ENCODE assay signal across 19 cellular contexts in genomic region chr18:53991202-53991601, GRCh38.
DNase-seq lines count a peak whose midpoint lies in the region; ATAC-seq, FAIRE-seq and TF ChIP-seq lines count a peak whose summit lies in the region.
"Had no signal": no experiment of that assay in that cellular context is flagged by ENCODE, and none has a peak within 500 bp of the region (broad histone marks: within the 10 kb centered on the region; RNA-seq: fewer than 3 reads in every experiment).

No MANE protein-coding gene starts in this region.

- TF ChIP-seq EP300 in HepG2 (IDR thresholded peaks at IDR 0.05; ENCODE audit: low read depth in 2 of 2, low read length in 2 of 2): no peak
- no peak for TF ChIP-seq EP300 in HepG2 (CRISPR knock-in tag; IDR thresholded peaks at IDR 0.05; ENCODE audit: borderline replicate concordance)

- BruUV-seq in HepG2 (replicated peaks; lab: Mats Ljungman, UMichigan): no TSS peak

- H3K27ac Mint-ChIP-seq in astrocyte (ENCODE audit: unreplicated experiment): peak overlapping the region; percentile 13
- H3K27ac Mint-ChIP-seq: activated CD8-positive, alpha-beta T cell treated with anti-CD3 and anti-CD28 coated beads, Interleukin-2, amount 10 ng/mL, durations not matched to agents 7 days and 5 days had no signal

- H3K79me2 ChIP-seq in HepG2 (ENCODE audit: insufficient read depth, low read length) (no peaks in the 10 kb centered on the region), astrocyte (ENCODE audit: insufficient read depth, low read length) (no peaks in the 10 kb centered on the region), hepatocyte (no peaks in the 10 kb centered on the region)

- H3K4me2 ChIP-seq in HepG2 (ENCODE audit: low read depth, low read length) (no peak overlapping the region), astrocyte (ENCODE audit: low read length) (peak overlapping the region; percentile 28), hepatocyte (no peak overlapping the region)
- H3K4me2 ChIP-seq: KMS-11 had no signal

- intact Hi-C loops in HepG2 (cut with micrococcal nuclease; ENCODE audit: unreplicated experiment) (no loop called here), right lobe of liver (cut with DNase I) (no loop called here), upper lobe of right lung (cut with DNase I) (no loop called here)

- POLR2A ChIA-PET in HepG2 (lab: Yijun Ruan, JAX): no interaction called here

- H3K9me3 ChIP-seq in HepG2 (ENCODE audit: low read length) (no peaks in the 10 kb centered on the region), right lobe of liver (no peaks in the 10 kb centered on the region), astrocyte (ENCODE audit: insufficient read depth, low read depth, low read length) (no peaks in the 10 kb centered on the region), hepatocyte (ENCODE audit: low read depth) (no peaks in the 10 kb centered on the region), upper lobe of right lung (no peaks in the 10 kb centered on the region)

- H3K4me1 ChIP-seq in HepG2 (ENCODE audit: insufficient read depth, low read length): no peaks in the 10 kb centered on the region
- no peaks in the 10 kb centered on the region for H3K4me1 ChIP-seq in right lobe of liver
- H3K4me1 ChIP-seq in astrocyte (ENCODE audit: insufficient read depth, low read length): no peaks in the 10 kb centered on the region
- H3K4me1 ChIP-seq in hepatocyte (ENCODE audit: insufficient read depth): no peaks in the 10 kb centered on the region
- H3K4me1 ChIP-seq in upper lobe of right lung: no peaks in the 10 kb centered on the region

- H3K27me3 ChIP-seq in HepG2 (ENCODE audit: control insufficient read depth in 1 of 2, insufficient read depth in 2 of 2, low read length in 2 of 2) (no peaks in the 10 kb centered on the region), right lobe of liver (no peaks in the 10 kb centered on the region), astrocyte (ENCODE audit: insufficient read depth, low read length) (no peaks in the 10 kb centered on the region), hepatocyte (no peaks in the 10 kb centered on the region), upper lobe of right lung (no peaks in the 10 kb centered on the region)

- no peak for TF ChIP-seq RAD21 in HepG2 (CRISPR knock-in tag; IDR thresholded peaks at IDR 0.05)

- H3K9ac ChIP-seq in HepG2 (ENCODE audit: insufficient read depth, low read depth, low read length) (no peak overlapping the region), astrocyte (ENCODE audit: low read length) (no peak overlapping the region)
- H3K9ac ChIP-seq: KMS-11 had no signal

- H2AFZ ChIP-seq in HepG2 (ENCODE audit: low read length): no peak overlapping the region
- H2AFZ ChIP-seq in astrocyte (ENCODE audit: low read depth, low read length): no peak overlapping the region
- H2AFZ ChIP-seq in hepatocyte: no peak overlapping the region

- no peaks in the 10 kb centered on the region for H3K27me3 Mint-ChIP-seq in astrocyte (ENCODE audit: low read depth, unreplicated experiment)

- CTCF ChIA-PET in HepG2 (lab: Yijun Ruan, JAX; ENCODE audit: low intra/inter-chr PET ratio, low total read pairs): no interaction called here

- no peak overlapping the region for H3K27ac ChIP-seq in HepG2 (ENCODE audit: extremely low read length, insufficient read depth, low read length)
- no peak overlapping the region for H3K27ac ChIP-seq in right lobe of liver
- H3K27ac ChIP-seq in astrocyte (ENCODE audit: low read depth, low read length): no peak overlapping the region
- H3K27ac ChIP-seq in hepatocyte: peak overlapping the region; percentile 42
- no peak overlapping the region for H3K27ac ChIP-seq in upper lobe of right lung
- H3K27ac ChIP-seq: KMS-11 had no signal

- TF ChIP-seq POLR2A in HepG2 (IDR thresholded peaks at IDR 0.05; ENCODE audit: insufficient read depth in 1 of 2, low read depth in 2 of 2, low read length in 2 of 2) (no peak), right lobe of liver (IDR thresholded peaks at IDR 0.05) (no peak)

- H3K4me1 Mint-ChIP-seq in astrocyte (ENCODE audit: low read depth, unreplicated experiment): peaks cover 10% of the 10 kb centered on the region

- TF ChIP-seq CTCF in HepG2 (CRISPR knock-in tag; IDR thresholded peaks at IDR 0.05) (no peak), right lobe of liver (IDR thresholded peaks at IDR 0.05) (no peak), astrocyte (IDR thresholded peaks at IDR 0.05; ENCODE audit: insufficient read depth, low read depth, low read length) (no peak), hepatocyte (IDR thresholded peaks at IDR 0.05; ENCODE audit: poor library complexity) (no peak), D721Med (IDR thresholded peaks at IDR 0.05; ENCODE audit: insufficient read depth, missing control alignments) (no peak), upper lobe of right lung (IDR thresholded peaks at IDR 0.05) (no peak)

- ATAC-seq in HepG2 (no peak), right lobe of liver (no peak), upper lobe of right lung (no peak)
- ATAC-seq: activated CD8-positive, alpha-beta T cell treated with anti-CD3 and anti-CD28 coated beads, Interleukin-2, amount 10 ng/mL, durations not matched to agents 7 days and 5 days had no signal

- WGBS in HepG2 (ENCODE audit: low lambda C conversion rate): 0% methylated on average over 3 of the region's 3 CpGs
- WGBS in right lobe of liver (ENCODE audit: insufficient coverage, low coverage, low lambda C conversion rate, missing lambda C conversion rate): 73% methylated on average over 3 of the region's 3 CpGs
- 67% methylated on average over 3 of the region's 3 CpGs for WGBS in hepatocyte (ENCODE audit: low lambda C conversion rate, missing lambda C conversion rate)

- H3K4me3 ChIP-seq in HepG2 (replicated peaks in 1 of 3; ENCODE audit: insufficient read depth in 1 of 3, low read depth in 2 of 3, low read length in 3 of 3) (no peak overlapping the region), right lobe of liver (no peak overlapping the region), astrocyte (ENCODE audit: insufficient read depth, low read depth, low read length) (no peak overlapping the region), hepatocyte (no peak overlapping the region), upper lobe of right lung (no peak overlapping the region)

- H4K20me1 ChIP-seq in HepG2 (ENCODE audit: insufficient read depth, low read length) (no peaks in the 10 kb centered on the region), astrocyte (ENCODE audit: insufficient read depth, low read length) (no peaks in the 10 kb centered on the region), hepatocyte (ENCODE audit: insufficient read depth, poor library complexity, severe bottlenecking) (no peaks in the 10 kb centered on the region)

- DNase-seq in HepG2 (ENCODE audit: low spot score) (peak; percentile 33), right lobe of liver (no peak), astrocyte (ENCODE audit: low read depth) (peak; percentile 82), hepatocyte (ENCODE audit: low spot score) (peak; percentile 17), mesenteric fat pad (ENCODE audit: low spot score) (no peak), D721Med (ENCODE audit: insufficient read length, low spot score) (no peak), upper lobe of right lung (no peak)
- no peak for DNase-seq in activated naive CD4-positive, alpha-beta T cell (lab: John Stamatoyannopoulos, UW)
- DNase-seq: activated CD8-positive, alpha-beta T cell treated with anti-CD3 and anti-CD28 coated beads, Interleukin-2, amount 10 ng/mL, durations not matched to agents 7 days and 5 days; activated gamma-delta T cell; AML-193; DMS79 treated with DMSO at 0.1 percent for 48 hours; NCI-H1930; NCI-H82; SHP77 treated with DMSO at 0.1 percent for 48 hours had no signal

- H3K9me2 ChIP-seq in hepatocyte (replicated peaks; ENCODE audit: insufficient read depth): no peaks in the 10 kb centered on the region

- no peaks in the 10 kb centered on the region for H3K36me3 Mint-ChIP-seq in astrocyte (ENCODE audit: low read depth, unreplicated experiment)

- in situ Hi-C loops in HepG2 (cut with HindIII; ENCODE audit: extremely low pct_ligation_motif_present, low pct_unique_long_range_greater_than_20kb): no loop called here

- no peaks in the 10 kb centered on the region for H3K9me3 Mint-ChIP-seq in astrocyte (ENCODE audit: unreplicated experiment)

- H3K36me3 ChIP-seq in HepG2 (replicated peaks in 1 of 2; ENCODE audit: control insufficient read depth in 1 of 2, insufficient read depth in 2 of 2, low read length in 2 of 2) (no peaks in the 10 kb centered on the region), right lobe of liver (no peaks in the 10 kb centered on the region), astrocyte (ENCODE audit: insufficient read depth, low read length) (no peaks in the 10 kb centered on the region), hepatocyte (replicated peaks; ENCODE audit: insufficient read depth, low read depth) (no peaks in the 10 kb centered on the region), upper lobe of right lung (no peaks in the 10 kb centered on the region)

- FAIRE-seq in HepG2 (lab: Jason Lieb, UNC): no peak
- FAIRE-seq in astrocyte (lab: Jason Lieb, UNC): no peak
- no peak for FAIRE-seq in D721Med (lab: Jason Lieb, UNC)
- FAIRE-seq: endothelial cell of umbilical vein, GM19239, TTC549 had no signal

- H3K4me3 Mint-ChIP-seq in astrocyte (ENCODE audit: unreplicated experiment): no peak overlapping the region
- H3K4me3 Mint-ChIP-seq: activated CD8-positive, alpha-beta T cell treated with anti-CD3 and anti-CD28 coated beads, Interleukin-2, amount 10 ng/mL, durations not matched to agents 7 days and 5 days had no signal

TF ChIP-seq in HepG2, 621 proteins besides CTCF, POLR2A, EP300 and RAD21 (continues in another document):
- TF ChIP-seq FOSL2 (CRISPR knock-in tag; IDR thresholded peaks at IDR 0.05): peak; percentile 15; the same call in 1 of the 2 replicates

Comparison
In these comparisons a context has a peak if more than half of its experiments do, and no peak if none do; other contexts are left out.
1. DNase-seq: peak in HepG2 (single experiment), astrocyte (single experiment) and hepatocyte (single experiment); none in right lobe of liver (0 of 3), mesenteric fat pad (single experiment), D721Med (single experiment), upper lobe of right lung (single experiment) and activated naive CD4-positive, alpha-beta T cell (0 of 4).